Comparison of ENCODE assay signal across 20 cellular contexts in genomic region chr22:42279425-42280020, GRCh38. TPM values are rescaled to one million over a fixed set of nuclear protein-coding genes. Genes with fewer than 3 reads are reported as not detected.
DNase-seq lines count a peak whose midpoint lies in the region; ATAC-seq, FAIRE-seq and TF ChIP-seq lines count a peak whose summit lies in the region.
"Had no signal": no experiment of that assay in that cellular context is flagged by ENCODE, and none has a peak within 500 bp of the region (broad histone marks: within the 10 kb centered on the region; RNA-seq: fewer than 3 reads in every experiment).

No MANE protein-coding gene starts in this region.

- intact Hi-C loops in activated CD4-positive, alpha-beta T cell treated with anti-CD3 and anti-CD28 coated beads, Interleukin-2, amount 10 ng/mL, durations not matched to agents 24 days and 14 days (cut with micrococcal nuclease) = no loop called here
- intact Hi-C loops in activated CD4-positive, alpha-beta T cell treated with anti-CD3 and anti-CD28 coated beads for 36 hours (cut with DNase I, micrococcal nuclease) = no loop called here
- intact Hi-C loops in Caco-2 (cut with micrococcal nuclease; ENCODE audit: unreplicated experiment) (no loop called here), posterior vena cava (cut with DNase I) (loop anchor here in 1 of 2 donors (10.0 kb wide), 1 partner anchor 55 kb away; no protein-coding TSS in a partner anchor)
- intact Hi-C loops in naive thymus-derived CD4-positive, alpha-beta T cell (cut with micrococcal nuclease) = no loop called here

- no peak for TF ChIP-seq POLR2A in H1 (IDR thresholded peaks at IDR 0.05; ENCODE audit: control extremely low read depth in 1 of 2, low read depth in 2 of 2, low read length in 2 of 2)

- peaks cover 61% of the 10 kb centered on the region for H3K4me1 ChIP-seq in Caco-2
- peaks cover 19 to 39% (median 23%) of the 10 kb centered on the region in 4 experiments for H3K4me1 ChIP-seq in H1 (replicated peaks in 1 of 4; ENCODE audit: control insufficient read depth in 3 of 4, insufficient read depth in 4 of 4, low read length in 3 of 4)
- peaks cover 8% of the 10 kb centered on the region in 2 donors for H3K4me1 ChIP-seq in naive thymus-derived CD4-positive, alpha-beta T cell (ENCODE audit: control insufficient read depth in 2 of 2, insufficient read depth in 2 of 2, low read length in 2 of 2)

- H3K4me2 ChIP-seq in H1 (ENCODE audit: insufficient read depth in 1 of 2, low read depth in 2 of 2, low read length in 2 of 2) = no peak overlapping the region
- H3K4me2 ChIP-seq: GM23338 had no signal

- H3K14ac ChIP-seq in H1 (ENCODE audit: insufficient read length) = no peak overlapping the region

- H4K91ac ChIP-seq in H1 (replicated peaks; ENCODE audit: insufficient read length, low read length) = no peak overlapping the region

- no peak for TF ChIP-seq CTCF in Caco-2 (IDR thresholded peaks at IDR 0.05; ENCODE audit: insufficient read depth in 1 of 2, low read depth in 1 of 2, low read length in 1 of 2, severe bottlenecking in 1 of 2, unreplicated experiment in 1 of 2)
- no peak for TF ChIP-seq CTCF in H1 (IDR thresholded peaks at IDR 0.05; ENCODE audit: control extremely low read depth in 1 of 3, insufficient read depth in 1 of 3, low read depth in 1 of 3, low read length in 3 of 3)

- H2BK20ac ChIP-seq in H1 (ENCODE audit: low read length) = no peak overlapping the region

- H3K9ac ChIP-seq in H1 (replicated peaks in 1 of 4; ENCODE audit: extremely low read depth in 1 of 4, low read depth in 3 of 4, low read length in 3 of 4) = no peak overlapping the region

- BruUV-seq in Caco-2 (replicated peaks; lab: Mats Ljungman, UMichigan) = no TSS peak

- peaks cover 8% of the 10 kb centered on the region for H3K23me2 ChIP-seq in H1 (ENCODE audit: low read depth, low read length)

- H2BK12ac ChIP-seq in H1 (ENCODE audit: low read depth, low read length) = 0 out of 2 replicates have a peak overlapping the region, but pooled peaks have one; percentile 39

- peaks cover 11% of the 10 kb centered on the region for H3K4me1 Mint-ChIP-seq in activated CD4-positive, alpha-beta T cell treated with anti-CD3 and anti-CD28 coated beads, Interleukin-2, amount 10 ng/mL, durations not matched to agents 24 days and 14 days
- peaks cover 8% of the 10 kb centered on the region for H3K4me1 Mint-ChIP-seq in activated CD4-positive, alpha-beta T cell treated with anti-CD3 and anti-CD28 coated beads for 36 hours
- H3K4me1 Mint-ChIP-seq in Caco-2 (ENCODE audit: low read depth, unreplicated experiment) = peaks cover 31% of the 10 kb centered on the region
- H3K4me1 Mint-ChIP-seq in naive thymus-derived CD4-positive, alpha-beta T cell = peaks cover 16 to 29% (median 23%) of the 10 kb centered on the region in 7 donors

- TF ChIP-seq RAD21 in H1 (IDR thresholded peaks at IDR 0.05 in 1 of 2, conservative IDR thresholded peaks at IDR 0.05 in 1 of 2; ENCODE audit: low read depth in 2 of 2, low read length in 2 of 2) = no peak

- H2AFZ ChIP-seq in H1 (ENCODE audit: low read length) = no peak overlapping the region
- H2AFZ ChIP-seq: GM23338 had no signal

- H3K4me3 Mint-ChIP-seq in activated CD4-positive, alpha-beta T cell treated with anti-CD3 and anti-CD28 coated beads, Interleukin-2, amount 10 ng/mL, durations not matched to agents 24 days and 14 days = no peak overlapping the region
- H3K4me3 Mint-ChIP-seq in activated CD4-positive, alpha-beta T cell treated with anti-CD3 and anti-CD28 coated beads for 36 hours = no peak overlapping the region
- H3K4me3 Mint-ChIP-seq in Caco-2 (ENCODE audit: unreplicated experiment) = no peak overlapping the region
- H3K4me3 Mint-ChIP-seq in naive thymus-derived CD4-positive, alpha-beta T cell = no peak overlapping the region
- H3K4me3 Mint-ChIP-seq: CD8-positive, alpha-beta memory T cell; GM23338 had no signal

- H3K36me3 ChIP-seq in Caco-2 (ENCODE audit: control insufficient read depth, insufficient read depth, low read length) (0 out of 2 replicates have a peak, but pooled peaks cover 2% of the 10 kb centered on the region), H1 (ENCODE audit: control insufficient read depth in 2 of 4, insufficient read depth in 4 of 4, low read length in 3 of 4) (no peaks in the 10 kb centered on the region)
- no peaks in the 10 kb centered on the region for H3K36me3 ChIP-seq in naive thymus-derived CD4-positive, alpha-beta T cell (ENCODE audit: control insufficient read depth in 2 of 3, insufficient read depth in 3 of 3, low read length in 3 of 3)
- H3K36me3 ChIP-seq: BE2C had no signal

- H3K27me3 ChIP-seq in Caco-2 (replicated peaks; ENCODE audit: control insufficient read depth, insufficient read depth, low read length) (no peaks in the 10 kb centered on the region), H1 (replicated peaks in 1 of 4; ENCODE audit: control insufficient read depth in 3 of 4, extremely low read depth in 1 of 4, insufficient read depth in 3 of 4, low read length in 3 of 4) (peaks cover 0 to 56% (median 40%) of the 10 kb centered on the region in 4 experiments; a peak in 6 of 7 replicates)
- H3K27me3 ChIP-seq in naive thymus-derived CD4-positive, alpha-beta T cell (ENCODE audit: control insufficient read depth in 2 of 2, insufficient read depth in 2 of 2, low read length in 2 of 2) = no peaks in the 10 kb centered on the region
- H3K27me3 ChIP-seq: BE2C had no signal

- no peak overlapping the region for H2BK120ac ChIP-seq in H1 (replicated peaks; ENCODE audit: low read depth, low read length)

- H3K27me3 Mint-ChIP-seq in activated CD4-positive, alpha-beta T cell treated with anti-CD3 and anti-CD28 coated beads, Interleukin-2, amount 10 ng/mL, durations not matched to agents 24 days and 14 days = peaks cover 16% of the 10 kb centered on the region
- H3K27me3 Mint-ChIP-seq in activated CD4-positive, alpha-beta T cell treated with anti-CD3 and anti-CD28 coated beads for 36 hours = peaks cover 6% of the 10 kb centered on the region
- no peaks in the 10 kb centered on the region for H3K27me3 Mint-ChIP-seq in Caco-2 (ENCODE audit: insufficient read depth, unreplicated experiment)
- H3K27me3 Mint-ChIP-seq in naive thymus-derived CD4-positive, alpha-beta T cell = peaks cover 0 to 24% (median 4%) of the 10 kb centered on the region in 5 donors

- no peaks in the 10 kb centered on the region for H3K9me3 ChIP-seq in Caco-2
- H3K9me3 ChIP-seq in H1 (ENCODE audit: insufficient read depth in 2 of 2, low read depth in 1 of 2, low read length in 1 of 2) = no peaks in the 10 kb centered on the region
- H3K9me3 ChIP-seq in naive thymus-derived CD4-positive, alpha-beta T cell (ENCODE audit: control insufficient read depth in 2 of 3, low read length in 3 of 3) = no peaks in the 10 kb centered on the region
- H3K9me3 ChIP-seq: BE2C had no signal

- H3K27ac ChIP-seq in H1 (ENCODE audit: low read depth, low read length) = no peak overlapping the region
- no peak overlapping the region for H3K27ac ChIP-seq in naive thymus-derived CD4-positive, alpha-beta T cell (ENCODE audit: low read depth, low read length)

- 94% methylated on average over 13 of the region's 13 CpGs; no CpG with 5 or more reads in 1 of the 2 experiments for WGBS in H1 (ENCODE audit: extremely low coverage in 1 of 2, insufficient coverage in 1 of 2, insufficient read length in 1 of 2, insufficient replicate concordance in 2 of 2, low coverage in 1 of 2, low lambda C conversion rate in 2 of 2, missing lambda C conversion rate in 1 of 2), 2 experiments

- no peaks in the 10 kb centered on the region for H3K9me3 Mint-ChIP-seq in activated CD4-positive, alpha-beta T cell treated with anti-CD3 and anti-CD28 coated beads, Interleukin-2, amount 10 ng/mL, durations not matched to agents 24 days and 14 days
- no peaks in the 10 kb centered on the region for H3K9me3 Mint-ChIP-seq in activated CD4-positive, alpha-beta T cell treated with anti-CD3 and anti-CD28 coated beads for 36 hours (ENCODE audit: low read depth)
- H3K9me3 Mint-ChIP-seq in Caco-2 (ENCODE audit: unreplicated experiment) = no peaks in the 10 kb centered on the region
- H3K9me3 Mint-ChIP-seq in naive thymus-derived CD4-positive, alpha-beta T cell = no peaks in the 10 kb centered on the region
- H3K9me3 Mint-ChIP-seq: CD8-positive, alpha-beta memory T cell; GM23338 had no signal

- no peak for ATAC-seq in activated CD4-positive, alpha-beta T cell treated with anti-CD3 and anti-CD28 coated beads for 36 hours
- ATAC-seq in GM19351 (IDR thresholded peaks at IDR 0.05; ENCODE audit: unreplicated experiment) = no peak
- no peak for ATAC-seq in naive thymus-derived CD4-positive, alpha-beta T cell
- ATAC-seq: GM23338 had no signal

- DNase-seq in activated CD4-positive, alpha-beta T cell treated with anti-CD3 and anti-CD28 coated beads, Interleukin-2, amount 10 ng/mL, durations not matched to agents 24 days and 14 days = peak; percentile 51
- DNase-seq in activated CD4-positive, alpha-beta T cell treated with anti-CD3 and anti-CD28 coated beads for 36 hours = no peak
- DNase-seq in Caco-2 (no peak), H1 (ENCODE audit: low read depth in 1 of 2, low spot score in 2 of 2) (no peak), posterior vena cava (ENCODE audit: low spot score) (peak; percentile 61)
- DNase-seq in activated naive CD4-positive, alpha-beta T cell treated with Interleukin-2 at 50 U/mL for 16 hours = no peak
- no peak for DNase-seq in naive thymus-derived CD4-positive, alpha-beta T cell
- DNase-seq: 8988T; BE2C; CD8-positive, alpha-beta memory T cell; DMS79 treated with DMSO at 0.1 percent for 48 hours; NCI-H1048; NCI-H1436 treated with DMSO at 0.1 percent for 48 hours; NCI-H2081; NCI-H510A; NCI-H774; Right ventricle myocardium superior had no signal

- no peak for FAIRE-seq in H1 (lab: Jason Lieb, UNC)
- FAIRE-seq: GM18507 had no signal

- no peak overlapping the region for H3K56ac ChIP-seq in H1 (replicated peaks; ENCODE audit: insufficient read length, low read depth, low read length)

- peak overlapping the region; percentile 25 for H3K4ac ChIP-seq in H1 (replicated peaks; ENCODE audit: insufficient read length, low read depth, low read length)

- no peak overlapping the region; the same call in 1 of the 2 replicates for H3K18ac ChIP-seq in H1 (ENCODE audit: extremely low read depth, low read length)

- H4K20me1 ChIP-seq in H1 (replicated peaks in 1 of 2; ENCODE audit: control insufficient read depth in 1 of 2, insufficient read depth in 2 of 2, low read length in 2 of 2) = peaks cover 15 to 32% of the 10 kb centered on the region in 2 experiments

- TF ChIP-seq EP300 in H1 (IDR thresholded peaks at IDR 0.05; ENCODE audit: borderline replicate concordance in 1 of 2, low read depth in 2 of 2, low read length in 2 of 2) = no peak

- H3K4me3 ChIP-seq in Caco-2 (ENCODE audit: low read depth, low read length) (no peak overlapping the region), H1 (ENCODE audit: extremely low read depth in 1 of 4, insufficient read depth in 2 of 4, low read depth in 3 of 4, low read length in 4 of 4) (no peak overlapping the region)
- H3K4me3 ChIP-seq in naive thymus-derived CD4-positive, alpha-beta T cell (ENCODE audit: low read length) = no peak overlapping the region
- H3K4me3 ChIP-seq: GM23338 had no signal

- H2BK5ac ChIP-seq in H1 (ENCODE audit: low read depth, low read length) = no peak overlapping the region

- peak overlapping the region; percentile 28; the same call in 1 of the 2 replicates for H2AK5ac ChIP-seq in H1 (ENCODE audit: low read depth, low read length)

- no peak overlapping the region for H3K23ac ChIP-seq in H1 (ENCODE audit: insufficient read length)

- no peak overlapping the region for H3K27ac Mint-ChIP-seq in activated CD4-positive, alpha-beta T cell treated with anti-CD3 and anti-CD28 coated beads, Interleukin-2, amount 10 ng/mL, durations not matched to agents 24 days and 14 days
- no peak overlapping the region for H3K27ac Mint-ChIP-seq in activated CD4-positive, alpha-beta T cell treated with anti-CD3 and anti-CD28 coated beads for 36 hours
- peak overlapping the region; percentile 55 for H3K27ac Mint-ChIP-seq in Caco-2 (ENCODE audit: unreplicated experiment)
- H3K27ac Mint-ChIP-seq in naive thymus-derived CD4-positive, alpha-beta T cell = no peak overlapping the region
- H3K27ac Mint-ChIP-seq: GM23338 had no signal

- H3K79me2 ChIP-seq in H1 (ENCODE audit: control insufficient read depth in 1 of 2, insufficient read depth in 2 of 2, low read length in 2 of 2) = no peaks in the 10 kb centered on the region

- POLR2A ChIA-PET in activated CD4-positive, alpha-beta T cell treated with anti-CD3 and anti-CD28 coated beads for 36 hours (lab: Charles Lee) = no interaction called here
- POLR2A ChIA-PET in Caco-2 (lab: Charles Lee) = interaction anchor here (0.6 kb wide), 1 partner anchor 325 kb away, joined by 4 read pairs; no protein-coding TSS in a partner anchor
- POLR2A ChIA-PET in H1 (lab: Charles Lee; ENCODE audit: partially characterized antibody) = interaction anchor here (0.6 to 2.5 kb wide), 5 partner anchors 9 to 65 kb away, joined by 3 to 7 read pairs (median 5); no protein-coding TSS in a partner anchor
- POLR2A ChIA-PET in naive thymus-derived CD4-positive, alpha-beta T cell (lab: Charles Lee) = interaction anchor here (1.0 to 1.9 kb wide), 2 partner anchors 8 to 17 kb away, joined by 5 to 8 read pairs; no protein-coding TSS in a partner anchor

- no peak overlapping the region; the same call in 1 of the 2 replicates for H4K8ac ChIP-seq in H1 (ENCODE audit: extremely low read depth, insufficient read depth, low read length)

- no peaks in the 10 kb centered on the region for H3K79me1 ChIP-seq in H1 (ENCODE audit: low read depth, low read length)

- H2BK15ac ChIP-seq in H1 (ENCODE audit: low read length) = peak overlapping the region; percentile 95; the same call in 1 of the 2 replicates

- CTCF ChIA-PET in activated CD4-positive, alpha-beta T cell treated with anti-CD3 and anti-CD28 coated beads for 36 hours (lab: Charles Lee) = interaction anchor here (0.7 kb wide), 1 partner anchor 552 kb away, joined by 3 read pairs; no protein-coding TSS in a partner anchor
- CTCF ChIA-PET in Caco-2 (lab: Charles Lee) = interaction anchor here (0.6 kb wide), 1 partner anchor 24 kb away, joined by 3 read pairs; no protein-coding TSS in a partner anchor
- CTCF ChIA-PET in H1 (lab: Charles Lee; ENCODE audit: partially characterized antibody) = interaction anchor here (0.7 to 4.3 kb wide), 14 partner anchors 12 to 164 kb away, joined by 3 to 27 read pairs (median 5); partner anchors contain the start of gene NFAM1
- CTCF ChIA-PET in naive thymus-derived CD4-positive, alpha-beta T cell (lab: Charles Lee) = interaction anchor here (0.7 to 3.0 kb wide), 5 partner anchors 16 to 188 kb away, joined by 3 to 15 read pairs (median 6); no protein-coding TSS in a partner anchor

- H4K5ac ChIP-seq in H1 (ENCODE audit: insufficient read length, low read depth, low read length) = no peak overlapping the region

- peaks cover 2% of the 10 kb centered on the region for H3K36me3 Mint-ChIP-seq in activated CD4-positive, alpha-beta T cell treated with anti-CD3 and anti-CD28 coated beads, Interleukin-2, amount 10 ng/mL, durations not matched to agents 24 days and 14 days (ENCODE audit: low read depth)
- H3K36me3 Mint-ChIP-seq in activated CD4-positive, alpha-beta T cell treated with anti-CD3 and anti-CD28 coated beads for 36 hours (ENCODE audit: low read depth) = peaks cover 2% of the 10 kb centered on the region
- H3K36me3 Mint-ChIP-seq in Caco-2 (ENCODE audit: insufficient read depth, unreplicated experiment) = peaks cover 25% of the 10 kb centered on the region
- peaks cover 0 to 3% (median 0%) of the 10 kb centered on the region in 5 donors for H3K36me3 Mint-ChIP-seq in naive thymus-derived CD4-positive, alpha-beta T cell

RNA-seq across cellular contexts. Expression of gene TCF20, which starts 9.1 kb away (rescaled TPM):
- total RNA-seq in activated CD4-positive, alpha-beta T cell treated with anti-CD3 and anti-CD28 coated beads, Interleukin-2, amount 10 ng/mL, durations not matched to agents 24 days and 14 days = 83.0 and 85.4 TPM in 2 replicates
- 10 to 100 TPM; 64.1 to 68.3 TPM for total RNA-seq in activated CD4-positive, alpha-beta T cell treated with anti-CD3 and anti-CD28 coated beads for 36 hours
- 81.7 and 82.7 TPM in 2 replicates for total RNA-seq in Caco-2 (2022)
- total RNA-seq in H1 (2021; fragmentation: NEBNext Ultra II Directional; extraction: Animal tissue kit (Norgen Biotek cat#: 25700)) = 79.8 and 80.4 TPM in 2 replicates
- polyA plus RNA-seq in H1 (2011; rRNA removed) = 22.0 and 23.3 TPM in 2 replicates
- polyA plus RNA-seq in H1 (2011; cell fraction: cytosol; rRNA removed) = 30.3 TPM
- 38.0 TPM for polyA plus RNA-seq in H1 (2011; cell fraction: nucleus; rRNA removed)
- polyA plus RNA-seq in H1 (2012, experiment 1 of 2) = 32.2 to 35.2 TPM (median 33.5 TPM) in 4 replicates
- polyA plus RNA-seq in H1 (2012, experiment 2 of 2) = 6.0 TPM
- 23.5 TPM for polyA plus RNA-seq in H1 (2013, experiment 1 of 2)
- 22.7 TPM for polyA plus RNA-seq in H1 (2013, experiment 2 of 2)
- polyA minus RNA-seq in H1 (2011; rRNA and poly(A)+ RNA removed) = 101 TPM in 2 replicates
- polyA minus RNA-seq in H1 (2011; cell fraction: cytosol; rRNA and poly(A)+ RNA removed) = 35.6 TPM
- 74.0 TPM for polyA minus RNA-seq in H1 (2011; cell fraction: nucleus; rRNA and poly(A)+ RNA removed)
- 10 to 100 TPM; 26.9 to 27.2 TPM for total RNA-seq in posterior vena cava
- 10 to 100 TPM; 63.6 to 97.2 (median 78.1) TPM for total RNA-seq in naive thymus-derived CD4-positive, alpha-beta T cell
- polyA plus RNA-seq in naive thymus-derived CD4-positive, alpha-beta T cell = 1 to 10 TPM; 3.3 to 3.8 TPM

Comparison
In these comparisons a context has a peak if more than half of its experiments do, and no peak if none do; other contexts are left out.
1. DNase-seq: peak in activated CD4-positive, alpha-beta T cell treated with anti-CD3 and anti-CD28 coated beads, Interleukin-2, amount 10 ng/mL, durations not matched to agents 24 days and 14 days (single experiment) and posterior vena cava (single experiment); none in activated CD4-positive, alpha-beta T cell treated with anti-CD3 and anti-CD28 coated beads for 36 hours (single experiment), Caco-2 (0 of 2), H1 (0 of 2), activated naive CD4-positive, alpha-beta T cell treated with Interleukin-2 at 50 U/mL for 16 hours (single experiment) and naive thymus-derived CD4-positive, alpha-beta T cell (0 of 9).